In the genomic region with DNA sequence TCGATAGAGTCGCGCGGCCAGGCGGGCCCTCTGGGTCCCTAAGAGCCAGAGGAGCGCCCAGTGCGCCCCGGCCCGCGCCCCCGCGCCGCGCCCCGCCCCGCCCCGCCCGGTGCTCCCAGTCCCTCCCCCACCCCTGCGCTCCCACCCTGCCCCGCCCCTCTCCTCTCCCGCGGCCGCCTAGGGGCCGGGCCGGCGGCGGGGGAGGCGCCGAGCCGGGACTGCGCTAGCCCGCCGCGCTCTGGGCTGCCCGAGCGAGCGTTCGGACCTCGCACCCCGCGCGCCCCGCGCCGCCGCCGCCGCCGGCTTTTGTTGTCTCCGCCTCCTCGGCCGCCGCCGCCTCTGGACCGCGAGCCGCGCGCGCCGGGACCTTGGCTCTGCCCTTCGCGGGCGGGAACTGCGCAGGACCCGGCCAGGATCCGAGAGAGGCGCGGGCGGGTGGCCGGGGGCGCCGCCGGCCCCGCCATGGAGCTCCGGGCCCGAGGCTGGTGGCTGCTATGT, we compare ENCODE assay signal across 8 cellular contexts. TPM values are rescaled to one million over a fixed set of nuclear protein-coding genes. Genes with fewer than 3 reads are reported as not detected.
DNase-seq lines count a peak whose midpoint lies in the region; ATAC-seq and TF ChIP-seq lines count a peak whose summit lies in the region.

A gene with protein sequence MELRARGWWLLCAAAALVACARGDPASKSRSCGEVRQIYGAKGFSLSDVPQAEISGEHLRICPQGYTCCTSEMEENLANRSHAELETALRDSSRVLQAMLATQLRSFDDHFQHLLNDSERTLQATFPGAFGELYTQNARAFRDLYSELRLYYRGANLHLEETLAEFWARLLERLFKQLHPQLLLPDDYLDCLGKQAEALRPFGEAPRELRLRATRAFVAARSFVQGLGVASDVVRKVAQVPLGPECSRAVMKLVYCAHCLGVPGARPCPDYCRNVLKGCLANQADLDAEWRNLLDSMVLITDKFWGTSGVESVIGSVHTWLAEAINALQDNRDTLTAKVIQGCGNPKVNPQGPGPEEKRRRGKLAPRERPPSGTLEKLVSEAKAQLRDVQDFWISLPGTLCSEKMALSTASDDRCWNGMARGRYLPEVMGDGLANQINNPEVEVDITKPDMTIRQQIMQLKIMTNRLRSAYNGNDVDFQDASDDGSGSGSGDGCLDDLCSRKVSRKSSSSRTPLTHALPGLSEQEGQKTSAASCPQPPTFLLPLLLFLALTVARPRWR (plus strand): TSS at position 207 of the 498 bp plus-strand sequence. CDS start 256 bp downstream, at position 463.

- H3K18ac ChIP-seq in mesenchymal stem cell (ENCODE audit: low read depth in 1 of 2, low read length in 2 of 2): peak within 1 kb of the TSS; percentile 92 to 93

- peak; percentile 75 for DNase-seq in G401 (ENCODE audit: low spot score)
- peak; percentile 20 for DNase-seq in NCI-H1092 treated with DMSO at 0.1 percent for 48 hours (lab: John Stamatoyannopoulos, UW)
- peak; percentile 56 for DNase-seq in activated CD4-positive, CD25-positive, alpha-beta regulatory T cell treated with anti-CD3 and anti-CD28 coated beads, Interleukin-2, amount 50 U/mL, for 72 hours
- peak; percentile 72 for DNase-seq in mesenchymal stem cell
- peak; percentile 74 for DNase-seq in stomach
- DNase-seq in GM19240 (ENCODE audit: insufficient read length, low spot score): no peak

- H3K4ac ChIP-seq in mesenchymal stem cell (ENCODE audit: low read depth in 1 of 2, low read length in 2 of 2): peak within 1 kb of the TSS; percentile 54 to 86

- TF ChIP-seq CTCF in stomach (IDR thresholded peaks at IDR 0.05): no peak

- H2BK5ac ChIP-seq in mesenchymal stem cell (ENCODE audit: low read depth, low read length, poor library complexity, severe bottlenecking): peak within 1 kb of the TSS; percentile 49

- peaks cover 36% of the 10 kb centered on the region for H3K79me1 ChIP-seq in mesenchymal stem cell (replicated peaks; ENCODE audit: low read length, poor library complexity, severe bottlenecking)

- H4K8ac ChIP-seq in mesenchymal stem cell (ENCODE audit: low read length): peak within 1 kb of the TSS; percentile 53

- no peak for TF ChIP-seq EP300 in stomach (IDR thresholded peaks at IDR 0.05)

- H3K23ac ChIP-seq in mesenchymal stem cell (ENCODE audit: low read length in 2 of 2): peak within 1 kb of the TSS; percentile 84 to 88

- peak within 1 kb of the TSS in 1 of 2 experiments; percentile 62 for H3K14ac ChIP-seq in mesenchymal stem cell (ENCODE audit: low read length in 2 of 2)

- peak within 1 kb of the TSS; percentile 71 to 84 for H3K4me3 ChIP-seq in mesenchymal stem cell (ENCODE audit: insufficient read depth in 1 of 2, low read depth in 1 of 2, low read length in 2 of 2)
- H3K4me3 ChIP-seq in stomach: peak within 1 kb of the TSS; percentile 68 to 83 (median 72)

- H4K91ac ChIP-seq in mesenchymal stem cell (ENCODE audit: low read length): peak within 1 kb of the TSS; percentile 86

- H3K4me1 ChIP-seq in mesenchymal stem cell (ENCODE audit: control insufficient read depth, insufficient read depth, low read depth, low read length) (peaks cover 37% of the 10 kb centered on the region), stomach (peaks cover 35 to 43% (median 38%) of the 10 kb centered on the region in 4 donors)

- peak within 1 kb of the TSS; percentile 51 to 56 for H2BK12ac ChIP-seq in mesenchymal stem cell (ENCODE audit: low read length in 2 of 2)

- intact Hi-C loops in stomach (cut with DNase I; ENCODE audit: low total_unique reads): loop anchor here (5.0 kb wide), 1 partner anchor 203 kb away; no protein-coding TSS in a partner anchor

- H3K27me3 ChIP-seq in mesenchymal stem cell (ENCODE audit: control insufficient read depth in 1 of 2, insufficient read depth in 1 of 2, low read length in 2 of 2) (peaks cover 0 to 4% of the 10 kb centered on the region in 2 experiments), stomach (peaks cover 0 to 57% (median 19%) of the 10 kb centered on the region in 3 donors)

- H3K27ac ChIP-seq in mesenchymal stem cell (ENCODE audit: low read length, poor library complexity, severe bottlenecking) (no peak within 1 kb of the TSS), stomach (peak within 1 kb of the TSS; percentile 83 to 97 (median 89))

- peak within 1 kb of the TSS; percentile 96 for H2BK120ac ChIP-seq in mesenchymal stem cell (ENCODE audit: low read depth, low read length)

- peak within 1 kb of the TSS; percentile 93 for H2BK15ac ChIP-seq in mesenchymal stem cell (ENCODE audit: low read depth, poor library complexity, severe bottlenecking)

- H3K36me3 ChIP-seq in mesenchymal stem cell (ENCODE audit: control insufficient read depth in 1 of 2, insufficient read depth in 2 of 2, low read depth in 1 of 2, low read length in 2 of 2): peaks cover 0 to 4% of the 10 kb centered on the region in 2 experiments
- H3K36me3 ChIP-seq in stomach: no peaks in the 10 kb centered on the region

- no peak for TF ChIP-seq POLR2A in stomach (IDR thresholded peaks at IDR 0.05)

- peak within 1 kb of the TSS; percentile 93 for H3K4me2 ChIP-seq in mesenchymal stem cell (ENCODE audit: low read length, poor library complexity, severe bottlenecking)

- no peak within 1 kb of the TSS for H2AK5ac ChIP-seq in mesenchymal stem cell (ENCODE audit: low read length, severe bottlenecking)

- peak within 1 kb of the TSS; percentile 57 for H2AFZ ChIP-seq in mesenchymal stem cell (ENCODE audit: low read depth, low read length)

- WGBS in mesenchymal stem cell: under 1% methylated on average over 32 of the region's 77 CpGs
- 0 to 3% (median 0%) methylated on average over 8 to 72 of the region's 77 CpGs for WGBS in stomach, 5 donors

- in situ Hi-C loops in G401 (cut with HindIII; ENCODE audit: low sequenced_read_pairs): no loop called here
- in situ Hi-C loops in endometrial microvascular endothelial cells (cut with HindIII; ENCODE audit: inconsistent ontology term, low pct_unique_long_range_greater_than_20kb, low sequenced_read_pairs): no loop called here

- peak; percentile 61 for ATAC-seq in GM21723 (IDR thresholded peaks at IDR 0.05; ENCODE audit: unreplicated experiment)

- no peaks in the 10 kb centered on the region for H3K9me3 ChIP-seq in mesenchymal stem cell (ENCODE audit: control insufficient read depth, low read length)
- no peaks in the 10 kb centered on the region for H3K9me3 ChIP-seq in stomach

- peak within 1 kb of the TSS; percentile 88 for H3K9ac ChIP-seq in mesenchymal stem cell (ENCODE audit: low read length)

RNA-seq across cellular contexts. Expression of the gene that starts here (rescaled TPM):
- 35.8 and 39.1 TPM in 2 replicates for total RNA-seq in G401 (2014; rRNA removed; shearing (Covaris generic))
- total RNA-seq in endometrial microvascular endothelial cells (ENCODE audit: inconsistent ontology term): 41.4 TPM
- 65.7 TPM for polyA plus RNA-seq in mesenchymal stem cell (2013, experiment 1 of 2)
- 65.6 TPM for polyA plus RNA-seq in mesenchymal stem cell (2013, experiment 2 of 2)
- total RNA-seq in stomach: 100 to 1,000 TPM in 1 of 5 donors, 10 to 100 TPM in 4; 11.7 to 117 (median 28.8) TPM
- 10 to 100 TPM in 2 of 3 donors, 1 to 10 TPM in 1; 6.3 to 40.1 (median 14.0) TPM for polyA plus RNA-seq in stomach
